ENCODE assay signal across 2 cellular contexts in genomic region chr5:169591636-169592035, GRCh38.
TF ChIP-seq lines count a peak whose summit lies in the region.

No MANE protein-coding gene starts in this region.

TF ChIP-seq in SK-N-SH treated with all-trans-retinoic acid at 6 μM for 48 hours, 23 proteins besides CTCF, POLR2A, EP300 and RAD21 (continued from another document):
- TF ChIP-seq TSHZ2 (CRISPR knock-in tag; IDR thresholded peaks at IDR 0.05) (no peak), ZNF565 (CRISPR knock-in tag; conservative IDR thresholded peaks at IDR 0.05; ENCODE audit: low read depth) (no peak)

TF ChIP-seq in SK-N-SH, 30 proteins besides CTCF, POLR2A, EP300 and RAD21 (continued from another document):
- no peak for TF ChIP-seq USF1 (IDR thresholded peaks at IDR 0.05; ENCODE audit: borderline replicate concordance, low read depth)
- no peak for TF ChIP-seq YY1 (IDR thresholded peaks at IDR 0.05; ENCODE audit: low read depth)
- no peak for TF ChIP-seq POLR2AphosphoS5 (IDR thresholded peaks at IDR 0.05; ENCODE audit: low read depth, low read length)
- no peak; the same call in 1 of the 2 replicates for TF ChIP-seq NFIC (IDR thresholded peaks at IDR 0.05; ENCODE audit: borderline replicate concordance)
- no peak for TF ChIP-seq TAF1 (IDR thresholded peaks at IDR 0.05; ENCODE audit: borderline replicate concordance, low read depth, low read length)
- no peak for TF ChIP-seq MAX (IDR thresholded peaks at IDR 0.05; ENCODE audit: low read depth)
- no peak for TF ChIP-seq SMC3 (IDR thresholded peaks at IDR 0.05; ENCODE audit: low read depth, low read length)
- TF ChIP-seq FOXJ3 (CRISPR knock-in tag; IDR thresholded peaks at IDR 0.05), result no peak
- TF ChIP-seq MEF2A (IDR thresholded peaks at IDR 0.05; ENCODE audit: borderline replicate concordance, low read depth), result no peak
- TF ChIP-seq ELF1 (IDR thresholded peaks at IDR 0.05), result no peak
